ENCODE assay signal across 19 cellular contexts in genomic region chr1:115811140-115811828, GRCh38. TPM values are rescaled to one million over a fixed set of nuclear protein-coding genes. Genes with fewer than 3 reads are reported as not detected.
DNase-seq lines count a peak whose midpoint lies in the region; ATAC-seq and TF ChIP-seq lines count a peak whose summit lies in the region.
"Had no signal": no experiment of that assay in that cellular context is flagged by ENCODE, and none has a peak within 500 bp of the region (broad histone marks: within the 10 kb centered on the region; RNA-seq: fewer than 3 reads in every experiment).

No MANE protein-coding gene starts in this region.

- peak; percentile 43 for ATAC-seq in GM18907 (IDR thresholded peaks at IDR 0.05; ENCODE audit: unreplicated experiment)
- ATAC-seq in lung (ENCODE audit: insufficient read depth, low FRiP score): peak; percentile 54
- no peak for ATAC-seq in GM21825 (IDR thresholded peaks at IDR 0.05; ENCODE audit: unreplicated experiment)
- no peak for ATAC-seq in GM18502 (IDR thresholded peaks at IDR 0.05; ENCODE audit: poor library complexity, unreplicated experiment)
- ATAC-seq: activated CD8-positive, alpha-beta T cell treated with anti-CD3 and anti-CD28 coated beads, Interleukin-2, amount 10 ng/mL, durations not matched to agents 7 days and 5 days had no signal

- H3K36me3 ChIP-seq in lung (ENCODE audit: control insufficient read depth in 2 of 2, insufficient read depth in 2 of 2, low read length in 2 of 2): no peaks in the 10 kb centered on the region
- H3K36me3 ChIP-seq: tibial nerve, WERI-Rb-1 had no signal

- peak; percentile 65 for DNase-seq in DMS 273 (lab: John Stamatoyannopoulos, UW; ENCODE audit: unreplicated experiment)
- peak; percentile 34 for DNase-seq in dermis blood vessel endothelial cell
- DNase-seq in lung (ENCODE audit: low spot score): peak; percentile 77
- DNase-seq in NCI-H187 treated with DMSO at 0.1 percent for 48 hours (lab: John Stamatoyannopoulos, UW): no peak
- DNase-seq in GM03348 (ENCODE audit: low spot score): no peak
- DNase-seq: activated CD8-positive, alpha-beta T cell treated with anti-CD3 and anti-CD28 coated beads, Interleukin-2, amount 10 ng/mL, durations not matched to agents 7 days and 5 days; amniotic stem cell; immature natural killer cell; NCI-H2107; WERI-Rb-1 had no signal

- peak overlapping the region in 1 of 2 donors; percentile 68 for H3K27ac ChIP-seq in lung (ENCODE audit: low read depth in 1 of 2, low read length in 1 of 2)
- H3K27ac ChIP-seq: tibial nerve, WERI-Rb-1 had no signal

- 47 to 71% methylated on average over 3 of the region's 3 CpGs for WGBS in lung, 2 donors

- no peak overlapping the region for H3K4me3 ChIP-seq in lung
- H3K4me3 ChIP-seq: tibial nerve had no signal

- peaks cover 0 to 11% of the 10 kb centered on the region in 2 donors for H3K4me1 ChIP-seq in lung (ENCODE audit: control insufficient read depth in 2 of 2, insufficient read depth in 2 of 2, low read length in 2 of 2)
- H3K4me1 ChIP-seq: tibial nerve had no signal

- H3K27me3 ChIP-seq in lung (ENCODE audit: control insufficient read depth, insufficient read depth): no peaks in the 10 kb centered on the region
- H3K27me3 ChIP-seq: tibial nerve had no signal

- H3K9me3 ChIP-seq in lung (ENCODE audit: control insufficient read depth in 2 of 2, insufficient read depth in 1 of 2, low read length in 1 of 2): no peaks in the 10 kb centered on the region
- H3K9me3 ChIP-seq: tibial nerve had no signal

- TF ChIP-seq CTCF in lung (IDR thresholded peaks at IDR 0.05; ENCODE audit: control extremely low read depth, extremely low read depth): no peak

RNA-seq across cellular contexts. Expression of gene NHLH2, which starts 29.6 kb away (rescaled TPM):
- not detected in 2 replicates for total RNA-seq in dermis blood vessel endothelial cell
- under 1 TPM in 1 of 2 donors, not detected in 1; 0.18 TPM for total RNA-seq in lung
- polyA plus RNA-seq in lung: under 1 TPM in 1 of 2 donors, not detected in 1; 0.04 TPM
- total RNA-seq: activated CD8-positive, alpha-beta T cell treated with anti-CD3 and anti-CD28 coated beads, Interleukin-2, amount 10 ng/mL, durations not matched to agents 7 days and 5 days; activated T-helper 1 cell treated with anti-CD3 and anti-CD28 coated beads, Interleukin-12 subunit alpha, Interleukin-12 subunit beta, Interleukin-2, Interleukin-4 antibody, amounts not matched to agents 30 ng/mL and 10 ng/mL and 1 ng/mL, durations not matched to agents 14 hours and 24 hours and 36 hours; mononuclear cell; omental fat pad; skeletal muscle tissue had no signal
- polyA plus RNA-seq: BJ, immature natural killer cell had no signal

RNA-seq across cellular contexts. Expression of gene CASQ2, which starts 42.8 kb away (rescaled TPM):
- total RNA-seq in dermis blood vessel endothelial cell (not detected in 2 replicates), lung (1 to 10 TPM; 1.0 to 3.4 TPM)
- 1 to 10 TPM in 1 of 2 donors, under 1 TPM in 1; 0.50 to 1.9 TPM for polyA plus RNA-seq in lung
- total RNA-seq: activated CD8-positive, alpha-beta T cell treated with anti-CD3 and anti-CD28 coated beads, Interleukin-2, amount 10 ng/mL, durations not matched to agents 7 days and 5 days; activated T-helper 1 cell treated with anti-CD3 and anti-CD28 coated beads, Interleukin-12 subunit alpha, Interleukin-12 subunit beta, Interleukin-2, Interleukin-4 antibody, amounts not matched to agents 30 ng/mL and 10 ng/mL and 1 ng/mL, durations not matched to agents 14 hours and 24 hours and 36 hours; mononuclear cell had no signal
- polyA plus RNA-seq: BJ, immature natural killer cell had no signal

Comparison
In these comparisons a context has a peak if more than half of its experiments do, and no peak if none do; other contexts are left out.
1. DNase-seq: peak in DMS 273 (single experiment), dermis blood vessel endothelial cell (single experiment) and lung (single experiment); none in NCI-H187 treated with DMSO at 0.1 percent for 48 hours (single experiment) and GM03348 (single experiment).
2. ATAC-seq: peak in GM18907 (single experiment) and lung (single experiment); none in GM21825 (single experiment) and GM18502 (single experiment).